ENCODE assay signal across 8 cellular contexts in genomic region chr16:31141071-31141469, GRCh38. TPM values are rescaled to one million over a fixed set of nuclear protein-coding genes. Genes with fewer than 3 reads are reported as not detected.
DNase-seq lines count a peak whose midpoint lies in the region; ATAC-seq and TF ChIP-seq lines count a peak whose summit lies in the region.
"Not testable (repeated sequence)": the region's sequence is repeated elsewhere in the genome, so short reads cannot be mapped to it uniquely, and the experiment has no call there.
"Had no signal": no experiment of that assay in that cellular context is flagged by ENCODE, and none has a peak within 500 bp of the region (broad histone marks: within the 10 kb centered on the region; RNA-seq: fewer than 3 reads in every experiment).

No MANE protein-coding gene starts in this region.

- H2BK120ac ChIP-seq in neuronal stem cell (ENCODE audit: low read depth, low read length) = peak overlapping the region; percentile 92

- H3K4me3 ChIP-seq in CD4-positive, CD25-positive, alpha-beta regulatory T cell (ENCODE audit: low read depth, low read length); tibial artery: not testable (repeated sequence)
- H3K4me3 ChIP-seq in NT2/D1 (ENCODE audit: insufficient read length, low read depth) (peak overlapping the region; percentile 26), iPS-20b (ENCODE audit: low read length) (peak overlapping the region; percentile 28; the same call in 1 of the 2 replicates), neuronal stem cell (ENCODE audit: low read length in 2 of 2) (peak overlapping the region in 1 of 2 donors; percentile 47)

- intact Hi-C loops in MCF 10A (cut with micrococcal nuclease) (loop anchor here (5.0 kb wide), 2 partner anchors 36 to 109 kb away; partner anchors contain the start of gene STX4), tibial artery (cut with DNase I; ENCODE audit: low total_unique reads) (loop anchor here (10.0 kb wide), 1 partner anchor 156 kb away; the partner anchor contains the start of gene HSD3B7)

- H3K4ac ChIP-seq in neuronal stem cell (ENCODE audit: low read length) = peak overlapping the region; percentile 90

- H3K9me3 ChIP-seq in CD4-positive, CD25-positive, alpha-beta regulatory T cell (ENCODE audit: control insufficient read depth in 2 of 2, low read length in 2 of 2); NT2/D1 (ENCODE audit: insufficient read depth, low read length); iPS-20b (ENCODE audit: insufficient read depth, low read depth, low read length); neuronal stem cell (replicated peaks in 1 of 2; ENCODE audit: control insufficient read depth in 2 of 2, insufficient read depth in 1 of 2, low read depth in 1 of 2, low read length in 2 of 2); tibial artery: not testable (repeated sequence)

- CTCF ChIA-PET in MCF 10A (lab: Yijun Ruan, JAX) = interaction anchor here (0.6 to 3.8 kb wide), 8 partner anchors 12 to 302 kb away, joined by 3 to 29 read pairs (median 6); partner anchors contain the start of genes HSD3B7, KAT8 and ZNF843

- H3K36me3 ChIP-seq in CD4-positive, CD25-positive, alpha-beta regulatory T cell (ENCODE audit: control insufficient read depth, insufficient read depth, low read length); NT2/D1 (ENCODE audit: insufficient read depth, insufficient read length, low read length); iPS-20b (ENCODE audit: insufficient read depth, low read depth, low read length); neuronal stem cell (replicated peaks in 1 of 2; ENCODE audit: control insufficient read depth in 2 of 2, insufficient read depth in 2 of 2, low read length in 2 of 2); tibial artery: not testable (repeated sequence)

- H4K8ac ChIP-seq in neuronal stem cell (ENCODE audit: low read depth, low read length) = not testable (repeated sequence)

- peak overlapping the region in 2 of 3 donors; percentile 31 to 83 for H3K27ac Mint-ChIP-seq in CD4-positive, CD25-positive, alpha-beta regulatory T cell
- H3K27ac Mint-ChIP-seq in MCF 10A (ENCODE audit: low read depth, unreplicated experiment) = peak overlapping the region; percentile 51

- POLR2A ChIA-PET in MCF 10A (lab: Yijun Ruan, JAX) = interaction anchor here (0.7 to 3.4 kb wide), 13 partner anchors 10 to 321 kb away, joined by 3 to 76 read pairs (median 7); partner anchors contain the start of genes ARMC5, FUS, KAT8 and STX4

- H2AK5ac ChIP-seq in neuronal stem cell (ENCODE audit: low read depth, low read length) = peak overlapping the region; percentile 100

- H3K4me1 ChIP-seq in CD4-positive, CD25-positive, alpha-beta regulatory T cell (ENCODE audit: control insufficient read depth, insufficient read depth, low read length, poor library complexity, severe bottlenecking) = peaks cover 19% of the 10 kb centered on the region
- H3K4me1 ChIP-seq in NT2/D1 (ENCODE audit: insufficient read depth, insufficient read length) (peaks cover 33% of the 10 kb centered on the region), iPS-20b (ENCODE audit: insufficient read depth, low read length) (peaks cover 16% of the 10 kb centered on the region), neuronal stem cell (ENCODE audit: control insufficient read depth in 2 of 2, insufficient read depth in 1 of 2, low read depth in 1 of 2, low read length in 2 of 2) (peaks cover 9 to 18% of the 10 kb centered on the region in 2 donors), tibial artery (peaks cover 4 to 34% (median 19%) of the 10 kb centered on the region in 4 donors)

- TF ChIP-seq CTCF in MCF 10A (IDR thresholded peaks at IDR 0.05; ENCODE audit: unreplicated experiment); tibial artery (IDR thresholded peaks at IDR 0.05): not testable (repeated sequence)

- H3K27ac ChIP-seq in CD4-positive, CD25-positive, alpha-beta regulatory T cell (ENCODE audit: insufficient read depth, low read length, poor library complexity, severe bottlenecking) = not testable (repeated sequence)
- peak overlapping the region; percentile 3 for H3K27ac ChIP-seq in iPS-20b (ENCODE audit: low read length)
- peak overlapping the region; percentile 87 for H3K27ac ChIP-seq in neuronal stem cell (replicated peaks; ENCODE audit: low read length)
- peak overlapping the region; percentile 73 to 78 for H3K27ac ChIP-seq in tibial artery

- peak overlapping the region; percentile 19 for H4K91ac ChIP-seq in neuronal stem cell (ENCODE audit: low read depth, low read length, poor library complexity)

- H3K4me1 Mint-ChIP-seq in CD4-positive, CD25-positive, alpha-beta regulatory T cell = peaks cover 4 to 18% (median 7%) of the 10 kb centered on the region in 4 donors
- peaks cover 24% of the 10 kb centered on the region for H3K4me1 Mint-ChIP-seq in MCF 10A (ENCODE audit: insufficient read depth, unreplicated experiment)

- peak overlapping the region; percentile 90 for H2AFZ ChIP-seq in neuronal stem cell (ENCODE audit: low read length)

- H3K27me3 Mint-ChIP-seq in CD4-positive, CD25-positive, alpha-beta regulatory T cell; MCF 10A (ENCODE audit: insufficient read depth, unreplicated experiment): not testable (repeated sequence)

- H3K4me2 ChIP-seq in neuronal stem cell (ENCODE audit: insufficient read depth, low read length, poor library complexity, severe bottlenecking) = not testable (repeated sequence)

- peak overlapping the region; percentile 90 for H2BK15ac ChIP-seq in neuronal stem cell (ENCODE audit: low read length)

- peak overlapping the region; percentile 57 for H3K14ac ChIP-seq in neuronal stem cell (ENCODE audit: low read length)

- peak overlapping the region; percentile 83 for H3K9ac ChIP-seq in NT2/D1 (ENCODE audit: insufficient read length, low read depth)
- not testable (repeated sequence) for H3K9ac ChIP-seq in iPS-20b (ENCODE audit: low read depth, low read length)
- peak overlapping the region; percentile 78 for H3K9ac ChIP-seq in neuronal stem cell (ENCODE audit: low read depth, low read length, poor library complexity)

- H3K79me1 ChIP-seq in neuronal stem cell (ENCODE audit: low read depth, low read length) = not testable (repeated sequence)

- not testable (repeated sequence) for ATAC-seq in CD4-positive, CD25-positive, alpha-beta regulatory T cell (ENCODE audit: low read depth in 2 of 2)

- not testable (repeated sequence) for BruUV-seq in MCF 10A (replicated peaks; lab: Mats Ljungman, UMichigan)

- H3K23ac ChIP-seq in neuronal stem cell (ENCODE audit: low read depth, low read length, poor library complexity) = peak overlapping the region; percentile 55

- H3K36me3 Mint-ChIP-seq in CD4-positive, CD25-positive, alpha-beta regulatory T cell; MCF 10A (ENCODE audit: insufficient read depth, unreplicated experiment): not testable (repeated sequence)

- not testable (repeated sequence) for H3K9me3 Mint-ChIP-seq in CD4-positive, CD25-positive, alpha-beta regulatory T cell; MCF 10A (ENCODE audit: unreplicated experiment)

- no CpG with 5 or more reads among the region's 9 CpGs for whole genome bisulfite sequencing in neuronal stem cell (ENCODE audit: extremely low coverage in 2 of 2, insufficient read length in 2 of 2, insufficient replicate concordance in 1 of 2), 2 donors

- H3K4me3 Mint-ChIP-seq in CD4-positive, CD25-positive, alpha-beta regulatory T cell = peak overlapping the region in 1 of 4 donors; percentile 12
- H3K4me3 Mint-ChIP-seq in MCF 10A (ENCODE audit: unreplicated experiment) = peak overlapping the region; percentile 71

- H2BK5ac ChIP-seq in neuronal stem cell (ENCODE audit: low read length) = peak overlapping the region; percentile 89

- DNase-seq in CD4-positive, CD25-positive, alpha-beta regulatory T cell; NT2/D1 (ENCODE audit: low read depth, low spot score); MCF 10A (ENCODE audit: unreplicated experiment); neuronal stem cell (ENCODE audit: low spot score); tibial artery: not testable (repeated sequence)

- H2BK12ac ChIP-seq in neuronal stem cell (ENCODE audit: low read length) = peak overlapping the region; percentile 96

- H3K27me3 ChIP-seq in CD4-positive, CD25-positive, alpha-beta regulatory T cell (ENCODE audit: control insufficient read depth, insufficient read depth, low read length); NT2/D1 (ENCODE audit: insufficient read depth, insufficient read length); tibial artery: not testable (repeated sequence)
- H3K27me3 ChIP-seq in iPS-20b (ENCODE audit: insufficient read depth, low read length) = peaks cover 23% of the 10 kb centered on the region
- peaks cover 0 to 12% (median 8%) of the 10 kb centered on the region in 3 experiments for H3K27me3 ChIP-seq in neuronal stem cell (ENCODE audit: control insufficient read depth in 3 of 3, insufficient read depth in 3 of 3, low read depth in 1 of 3, low read length in 3 of 3)

- peak overlapping the region; percentile 97 for H3K18ac ChIP-seq in neuronal stem cell (ENCODE audit: low read length)

RNA-seq across cellular contexts. Expression of gene PRSS8, which starts 5.5 kb away (rescaled TPM):
- total RNA-seq in CD4-positive, CD25-positive, alpha-beta regulatory T cell = not detected
- polyA plus RNA-seq in CD4-positive, CD25-positive, alpha-beta regulatory T cell = not detected
- total RNA-seq in MCF 10A (2022) = 24.6 and 32.6 TPM in 2 replicates
- polyA plus RNA-seq in neuronal stem cell (2013, experiment 1 of 2) = 4.4 TPM
- 4.4 TPM for polyA plus RNA-seq in neuronal stem cell (2013, experiment 2 of 2)
- total RNA-seq: activated CD8-positive, alpha-beta memory T cell treated with anti-CD3 and anti-CD28 coated beads for 36 hours had no signal
- polyA plus RNA-seq: neural cell had no signal

RNA-seq across cellular contexts. Expression of gene PRSS36, which starts 8.8 kb away (rescaled TPM):
- 0.39 TPM for total RNA-seq in CD4-positive, CD25-positive, alpha-beta regulatory T cell
- polyA plus RNA-seq in CD4-positive, CD25-positive, alpha-beta regulatory T cell = 1 to 10 TPM in 3 of 4 donors, under 1 TPM in 1; 0.46 to 1.4 (median 1.2) TPM
- total RNA-seq in MCF 10A (2022) = 0.49 and 1.0 TPM in 2 replicates
- 1.1 TPM for polyA plus RNA-seq in neuronal stem cell (2013, experiment 1 of 2)
- 0.82 TPM for polyA plus RNA-seq in neuronal stem cell (2013, experiment 2 of 2)

RNA-seq across cellular contexts. Expression of gene KAT8, which starts 23.6 kb away (rescaled TPM):
- total RNA-seq in CD4-positive, CD25-positive, alpha-beta regulatory T cell = 103 TPM
- polyA plus RNA-seq in CD4-positive, CD25-positive, alpha-beta regulatory T cell = 10 to 100 TPM; 31.8 to 49.2 (median 44.4) TPM
- 42.0 and 45.8 TPM in 2 replicates for total RNA-seq in MCF 10A (2022)
- polyA plus RNA-seq in neuronal stem cell (2013, experiment 1 of 2) = 52.1 TPM
- polyA plus RNA-seq in neuronal stem cell (2013, experiment 2 of 2) = 52.7 TPM

RNA-seq across cellular contexts. Expression of gene BCKDK, which starts 32.9 kb away (rescaled TPM):
- 8.2 TPM for total RNA-seq in CD4-positive, CD25-positive, alpha-beta regulatory T cell
- 10 to 100 TPM; 19.5 to 24.7 (median 23.5) TPM for polyA plus RNA-seq in CD4-positive, CD25-positive, alpha-beta regulatory T cell
- 31.7 and 41.0 TPM in 2 replicates for total RNA-seq in MCF 10A (2022)
- polyA plus RNA-seq in neuronal stem cell (2013, experiment 1 of 2) = 33.0 TPM
- 30.7 TPM for polyA plus RNA-seq in neuronal stem cell (2013, experiment 2 of 2)

RNA-seq across cellular contexts. Expression of gene FUS, which starts 38.9 kb away (rescaled TPM):
- total RNA-seq in CD4-positive, CD25-positive, alpha-beta regulatory T cell = 918 TPM
- polyA plus RNA-seq in CD4-positive, CD25-positive, alpha-beta regulatory T cell = 100 to 1,000 TPM; 119 to 147 (median 132) TPM
- 451 and 481 TPM in 2 replicates for total RNA-seq in MCF 10A (2022)
- polyA plus RNA-seq in neuronal stem cell (2013, experiment 1 of 2) = 541 TPM
- polyA plus RNA-seq in neuronal stem cell (2013, experiment 2 of 2) = 569 TPM

Comparison
In these comparisons a context has a peak if more than half of its experiments do, and no peak if none do; other contexts are left out.
1. RNA of gene PRSS8, which starts 5.5 kb away (total RNA-seq): 24.6 to 32.6 TPM in MCF 10A; not detected in CD4-positive, CD25-positive, alpha-beta regulatory T cell (single experiment); every median in the first group is over 10 times any median in the second.